ENCODE assay signal across 12 cellular contexts in the genomic region with DNA sequence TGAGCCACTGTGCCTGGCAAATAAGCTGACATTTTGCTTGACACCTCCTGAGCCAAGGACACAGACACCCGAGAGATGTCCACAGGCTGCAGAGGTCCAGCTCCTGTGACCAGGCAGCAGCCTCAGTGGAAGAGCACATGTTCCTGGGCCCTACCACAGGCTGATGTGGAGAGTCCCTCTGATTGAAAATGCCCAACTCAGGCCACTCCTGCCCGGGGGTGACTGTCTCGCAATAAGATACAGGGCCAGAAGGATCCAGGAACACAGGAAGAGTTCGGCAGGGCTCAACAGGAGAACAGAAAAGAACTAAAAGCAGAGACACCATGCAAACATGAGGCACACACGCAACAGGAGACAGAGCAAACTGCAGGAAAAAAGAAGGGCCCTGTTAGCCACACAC. TPM values are rescaled to one million over a fixed set of nuclear protein-coding genes. Genes with fewer than 3 reads are reported as not detected.
DNase-seq lines count a peak whose midpoint lies in the region; ATAC-seq and TF ChIP-seq lines count a peak whose summit lies in the region.
"Had no signal": no experiment of that assay in that cellular context is flagged by ENCODE, and none has a peak within 500 bp of the region (broad histone marks: within the 10 kb centered on the region; RNA-seq: fewer than 3 reads in every experiment).

No MANE protein-coding gene starts in this region.

- H3K27me3 ChIP-seq in PC-3 (ENCODE audit: low read length), result no peaks in the 10 kb centered on the region
- H3K27me3 ChIP-seq in esophagus squamous epithelium, result no peaks in the 10 kb centered on the region
- H3K27me3 ChIP-seq in trophoblast cell (ENCODE audit: insufficient read depth, low read length), result no peaks in the 10 kb centered on the region

- no peak overlapping the region for H3K4me2 ChIP-seq in PC-3 (ENCODE audit: low read length)
- no peak overlapping the region for H3K4me2 ChIP-seq in trophoblast cell (ENCODE audit: low read length)

- peak overlapping the region; percentile 79 for H2BK12ac ChIP-seq in trophoblast cell (ENCODE audit: low read length)

- no peak for ATAC-seq in PC-3
- ATAC-seq in GM21717 (IDR thresholded peaks at IDR 0.05; ENCODE audit: unreplicated experiment), result no peak
- ATAC-seq in GM19395 (IDR thresholded peaks at IDR 0.05; ENCODE audit: unreplicated experiment), result no peak

- no peak overlapping the region for H2AFZ ChIP-seq in PC-3 (ENCODE audit: low read length)
- H2AFZ ChIP-seq in trophoblast cell (ENCODE audit: insufficient read depth, low read length, poor library complexity), result no peak overlapping the region

- CTCF ChIA-PET in PC-3 (lab: Charles Lee), result interaction anchor here (0.6 kb wide), 1 partner anchor 212 kb away, joined by 3 read pairs; no protein-coding TSS in a partner anchor

- H3K23ac ChIP-seq in trophoblast cell (ENCODE audit: low read length), result no peak overlapping the region

- 83 to 86% methylated on average over 4 to 5 of the region's 5 CpGs for WGBS in esophagus squamous epithelium, 2 donors
- no CpG with 5 or more reads among the region's 5 CpGs for WGBS in trophoblast cell (ENCODE audit: extremely low coverage, insufficient coverage, insufficient read length)

- no peak overlapping the region for H4K8ac ChIP-seq in trophoblast cell (ENCODE audit: low read depth, low read length)

- no peak for DNase-seq in PC-3
- DNase-seq in esophagus squamous epithelium (lab: John Stamatoyannopoulos, UW), result no peak
- DNase-seq in trophoblast cell, result no peak
- no peak for DNase-seq in activated T-cell treated with anti-CD3 and anti-CD28 coated beads for 4 hours
- DNase-seq in HK-2 (ENCODE audit: unreplicated experiment), result no peak
- DNase-seq: activated CD4-positive, alpha-beta T cell treated with anti-CD3 and anti-CD28 coated beads for 48 hours; DMS79; NCI-H69; stimulated activated CD4-positive, alpha-beta T cell treated with anti-CD3 and anti-CD28 coated beads, Interleukin-2, amount 100 ng/mL, for 48 hours had no signal

- H3K4me3 ChIP-seq in PC-3 (ENCODE audit: low read length) (no peak overlapping the region), esophagus squamous epithelium (no peak overlapping the region), trophoblast cell (ENCODE audit: low read depth, low read length) (no peak overlapping the region)

- H3K4ac ChIP-seq in trophoblast cell (ENCODE audit: low read depth, low read length), result peak overlapping the region; percentile 26

- H3K9me3 ChIP-seq in PC-3 (ENCODE audit: low read length) (no peaks in the 10 kb centered on the region), esophagus squamous epithelium (no peaks in the 10 kb centered on the region), trophoblast cell (ENCODE audit: insufficient read depth, low read depth, low read length) (no peaks in the 10 kb centered on the region)

- peak overlapping the region; percentile 26 for H2BK120ac ChIP-seq in trophoblast cell (ENCODE audit: insufficient read depth, low read length, poor library complexity)

- no peak overlapping the region for H3K9ac ChIP-seq in PC-3 (ENCODE audit: low read length)
- no peak overlapping the region for H3K9ac ChIP-seq in trophoblast cell (ENCODE audit: low read length)

- no peaks in the 10 kb centered on the region for H4K20me1 ChIP-seq in PC-3 (ENCODE audit: low read length)

- H3K79me1 ChIP-seq in trophoblast cell (ENCODE audit: low read length), result peaks cover 16% of the 10 kb centered on the region

- intact Hi-C loops in PC-3 (cut with micrococcal nuclease), result no loop called here
- intact Hi-C loops in esophagus squamous epithelium (cut with DNase I), result loop anchor here (10.0 kb wide), 1 partner anchor 46 kb away; a partner anchor contains a TSS

- no peaks in the 10 kb centered on the region for H3K9me2 ChIP-seq in PC-3 (replicated peaks; ENCODE audit: low read length)

- peaks cover 33% of the 10 kb centered on the region for H3K4me1 ChIP-seq in PC-3 (ENCODE audit: insufficient read depth, low read length)
- H3K4me1 ChIP-seq in esophagus squamous epithelium, result peaks cover 24 to 66% (median 34%) of the 10 kb centered on the region in 3 donors
- H3K4me1 ChIP-seq in trophoblast cell (ENCODE audit: control insufficient read depth in 1 of 2, insufficient read depth in 2 of 2, low read length in 2 of 2), result peaks cover 12 to 13% of the 10 kb centered on the region in 2 experiments

- peak overlapping the region; percentile 21 for H3K14ac ChIP-seq in trophoblast cell (ENCODE audit: low read length)

- H2BK5ac ChIP-seq in trophoblast cell (ENCODE audit: low read depth, low read length, poor library complexity), result peak overlapping the region; percentile 14

- TF ChIP-seq POLR2A in esophagus squamous epithelium (IDR thresholded peaks at IDR 0.05), result no peak

- peaks cover 13% of the 10 kb centered on the region for H3F3A ChIP-seq in PC-3 (ENCODE audit: low read length, unreplicated experiment)

- H3K79me2 ChIP-seq in PC-3 (ENCODE audit: low read length) (peaks cover 3% of the 10 kb centered on the region; the same call in 1 of the 2 replicates), trophoblast cell (ENCODE audit: control insufficient read depth, insufficient read depth, low read length, poor library complexity) (peaks cover 6% of the 10 kb centered on the region)

- peak overlapping the region; percentile 27 for H2AK5ac ChIP-seq in trophoblast cell (ENCODE audit: low read length)

- H4K12ac ChIP-seq in trophoblast cell (ENCODE audit: low read depth, low read length), result no peak overlapping the region

- BruUV-seq in PC-3 (replicated peaks; lab: Mats Ljungman, UMichigan), result no TSS peak

- POLR2A ChIA-PET in PC-3 (lab: Charles Lee; ENCODE audit: unreplicated experiment), result no interaction called here

- H3K27ac ChIP-seq in C4-2B (peak overlapping the region; percentile 59; the same call in 1 of the 2 replicates), PC-3 (ENCODE audit: low read length) (peak overlapping the region; percentile 95), esophagus squamous epithelium (peak overlapping the region; percentile 88 to 98 (median 94)), trophoblast cell (ENCODE audit: low read depth, low read length) (peak overlapping the region; percentile 20)

- TF ChIP-seq CTCF in C4-2B (conservative IDR thresholded peaks at IDR 0.05) (no peak), PC-3 (conservative IDR thresholded peaks at IDR 0.05; ENCODE audit: low read depth, low read length) (no peak), esophagus squamous epithelium (IDR thresholded peaks at IDR 0.05) (no peak)

- H3K36me3 ChIP-seq in PC-3 (ENCODE audit: low read depth, low read length), result no peaks in the 10 kb centered on the region
- H3K36me3 ChIP-seq in esophagus squamous epithelium, result no peaks in the 10 kb centered on the region
- no peaks in the 10 kb centered on the region for H3K36me3 ChIP-seq in trophoblast cell (ENCODE audit: control insufficient read depth in 1 of 2, insufficient read depth in 2 of 2, low read length in 2 of 2)

- peak overlapping the region; percentile 28 for H3K18ac ChIP-seq in trophoblast cell (ENCODE audit: low read length)

- peak overlapping the region; percentile 30 for H4K91ac ChIP-seq in trophoblast cell (ENCODE audit: low read depth, low read length)

RNA-seq across cellular contexts. Expression of a gene that starts 28.4 kb away (rescaled TPM):
- total RNA-seq in PC-3 (2014; rRNA removed) (1,345 and 2,062 TPM in 2 replicates), esophagus squamous epithelium (over 10,000 TPM in 2 of 4 donors, 1,000 to 10,000 TPM in 2; 1,739 to 13,677 (median 9,435) TPM)
- 597 and 615 TPM in 2 replicates for polyA plus RNA-seq in trophoblast cell (2013)

RNA-seq across cellular contexts. Expression of a gene that starts 47.8 kb away (rescaled TPM):
- total RNA-seq in PC-3 (2014; rRNA removed), result 47.9 and 96.6 TPM in 2 replicates
- 100 to 1,000 TPM in 3 of 4 donors, 10 to 100 TPM in 1; 30.6 to 705 (median 357) TPM for total RNA-seq in esophagus squamous epithelium
- 11.1 and 12.7 TPM in 2 replicates for polyA plus RNA-seq in trophoblast cell (2013)

RNA-seq across cellular contexts. Expression of a gene that starts 54.5 kb away (rescaled TPM):
- 201 and 262 TPM in 2 replicates for total RNA-seq in PC-3 (2014; rRNA removed)
- total RNA-seq in esophagus squamous epithelium, result 10 to 100 TPM; 40.6 to 63.3 (median 52.6) TPM
- 117 and 118 TPM in 2 replicates for polyA plus RNA-seq in trophoblast cell (2013)

Comparison
In these comparisons a context has a peak if more than half of its experiments do, and no peak if none do; other contexts are left out.
1. H3K27ac ChIP-seq: peak in every context shown above with its lines; median percentile 95 in PC-3; 94 in esophagus squamous epithelium; 59 in C4-2B; 20 in trophoblast cell.